ENCODE assay signal across 1 cellular context in genomic region chr9:126667190-126668055, GRCh38.
TF ChIP-seq lines count a peak whose summit lies in the region.

No MANE protein-coding gene starts in this region.

TF ChIP-seq in K562, 482 proteins besides CTCF, POLR2A, EP300 and RAD21:
- TF ChIP-seq PBX2 (CRISPR knock-in tag; IDR thresholded peaks at IDR 0.05; ENCODE audit: low read depth), result no peak
- TF ChIP-seq PBX2 (tag; conservative IDR thresholded peaks at IDR 0.05; ENCODE audit: low read depth), result peak; percentile 86
- no peak for TF ChIP-seq ZNF311 (CRISPR knock-in tag; IDR thresholded peaks at IDR 0.05)
- TF ChIP-seq, protein P1, sequence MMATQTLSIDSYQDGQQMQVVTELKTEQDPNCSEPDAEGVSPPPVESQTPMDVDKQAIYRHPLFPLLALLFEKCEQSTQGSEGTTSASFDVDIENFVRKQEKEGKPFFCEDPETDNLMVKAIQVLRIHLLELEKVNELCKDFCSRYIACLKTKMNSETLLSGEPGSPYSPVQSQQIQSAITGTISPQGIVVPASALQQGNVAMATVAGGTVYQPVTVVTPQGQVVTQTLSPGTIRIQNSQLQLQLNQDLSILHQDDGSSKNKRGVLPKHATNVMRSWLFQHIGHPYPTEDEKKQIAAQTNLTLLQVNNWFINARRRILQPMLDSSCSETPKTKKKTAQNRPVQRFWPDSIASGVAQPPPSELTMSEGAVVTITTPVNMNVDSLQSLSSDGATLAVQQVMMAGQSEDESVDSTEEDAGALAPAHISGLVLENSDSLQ (IDR thresholded peaks at IDR 0.05), result peak; percentile 81
- TF ChIP-seq NEUROD1 (IDR thresholded peaks at IDR 0.05; ENCODE audit: borderline replicate concordance, low read depth, low read length, partially characterized antibody), result no peak
- no peak for TF ChIP-seq SRSF1 (IDR thresholded peaks at IDR 0.05; ENCODE audit: low read depth, low read length)
- TF ChIP-seq NFIC (IDR thresholded peaks at IDR 0.05), result peak; percentile 47
- TF ChIP-seq MEIS2 (IDR thresholded peaks at IDR 0.05; ENCODE audit: partially characterized antibody), result peak; percentile 83
- peak; percentile 70 to 77 for TF ChIP-seq NRF1 (conservative IDR thresholded peaks at IDR 0.05 in 1 of 2, IDR thresholded peaks at IDR 0.05 in 1 of 2)
- TF ChIP-seq ZNF830 (CRISPR knock-in tag; IDR thresholded peaks at IDR 0.05), result no peak
- no peak for TF ChIP-seq SRSF3 (IDR thresholded peaks at IDR 0.05; ENCODE audit: insufficient read depth, low read length)
- TF ChIP-seq CCNT2 (IDR thresholded peaks at IDR 0.05; ENCODE audit: borderline replicate concordance, extremely low read depth, insufficient read length, low read depth, low read length), result no peak
- no peak for TF ChIP-seq ZNF263 (CRISPR knock-in tag; IDR thresholded peaks at IDR 0.05; ENCODE audit: borderline replicate concordance)
